Comparison of ENCODE assay signal across 1 cellular context in genomic region chr1:119613769-119614358, GRCh38.
TF ChIP-seq lines count a peak whose summit lies in the region.

No MANE protein-coding gene starts in this region.

TF ChIP-seq in GM23338, 12 proteins besides CTCF, POLR2A, EP300 and RAD21 (continued from another document):
- TF ChIP-seq, protein P1, sequence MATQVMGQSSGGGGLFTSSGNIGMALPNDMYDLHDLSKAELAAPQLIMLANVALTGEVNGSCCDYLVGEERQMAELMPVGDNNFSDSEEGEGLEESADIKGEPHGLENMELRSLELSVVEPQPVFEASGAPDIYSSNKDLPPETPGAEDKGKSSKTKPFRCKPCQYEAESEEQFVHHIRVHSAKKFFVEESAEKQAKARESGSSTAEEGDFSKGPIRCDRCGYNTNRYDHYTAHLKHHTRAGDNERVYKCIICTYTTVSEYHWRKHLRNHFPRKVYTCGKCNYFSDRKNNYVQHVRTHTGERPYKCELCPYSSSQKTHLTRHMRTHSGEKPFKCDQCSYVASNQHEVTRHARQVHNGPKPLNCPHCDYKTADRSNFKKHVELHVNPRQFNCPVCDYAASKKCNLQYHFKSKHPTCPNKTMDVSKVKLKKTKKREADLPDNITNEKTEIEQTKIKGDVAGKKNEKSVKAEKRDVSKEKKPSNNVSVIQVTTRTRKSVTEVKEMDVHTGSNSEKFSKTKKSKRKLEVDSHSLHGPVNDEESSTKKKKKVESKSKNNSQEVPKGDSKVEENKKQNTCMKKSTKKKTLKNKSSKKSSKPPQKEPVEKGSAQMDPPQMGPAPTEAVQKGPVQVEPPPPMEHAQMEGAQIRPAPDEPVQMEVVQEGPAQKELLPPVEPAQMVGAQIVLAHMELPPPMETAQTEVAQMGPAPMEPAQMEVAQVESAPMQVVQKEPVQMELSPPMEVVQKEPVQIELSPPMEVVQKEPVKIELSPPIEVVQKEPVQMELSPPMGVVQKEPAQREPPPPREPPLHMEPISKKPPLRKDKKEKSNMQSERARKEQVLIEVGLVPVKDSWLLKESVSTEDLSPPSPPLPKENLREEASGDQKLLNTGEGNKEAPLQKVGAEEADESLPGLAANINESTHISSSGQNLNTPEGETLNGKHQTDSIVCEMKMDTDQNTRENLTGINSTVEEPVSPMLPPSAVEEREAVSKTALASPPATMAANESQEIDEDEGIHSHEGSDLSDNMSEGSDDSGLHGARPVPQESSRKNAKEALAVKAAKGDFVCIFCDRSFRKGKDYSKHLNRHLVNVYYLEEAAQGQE (IDR thresholded peaks at IDR 0.05; ENCODE audit: unreplicated experiment) = no peak
- TF ChIP-seq POLR2AphosphoS5 (IDR thresholded peaks at IDR 0.05; ENCODE audit: low read depth) (no peak), ZNF114 (CRISPR knock-in tag; IDR thresholded peaks at IDR 0.05) (no peak), ZNF331 (CRISPR knock-in tag; IDR thresholded peaks at IDR 0.05; ENCODE audit: low read depth) (no peak)
TF ChIP-seq in GM23338: peak in this region for 0.
